1 cellular context compared by ENCODE assay signal in the genomic region with DNA sequence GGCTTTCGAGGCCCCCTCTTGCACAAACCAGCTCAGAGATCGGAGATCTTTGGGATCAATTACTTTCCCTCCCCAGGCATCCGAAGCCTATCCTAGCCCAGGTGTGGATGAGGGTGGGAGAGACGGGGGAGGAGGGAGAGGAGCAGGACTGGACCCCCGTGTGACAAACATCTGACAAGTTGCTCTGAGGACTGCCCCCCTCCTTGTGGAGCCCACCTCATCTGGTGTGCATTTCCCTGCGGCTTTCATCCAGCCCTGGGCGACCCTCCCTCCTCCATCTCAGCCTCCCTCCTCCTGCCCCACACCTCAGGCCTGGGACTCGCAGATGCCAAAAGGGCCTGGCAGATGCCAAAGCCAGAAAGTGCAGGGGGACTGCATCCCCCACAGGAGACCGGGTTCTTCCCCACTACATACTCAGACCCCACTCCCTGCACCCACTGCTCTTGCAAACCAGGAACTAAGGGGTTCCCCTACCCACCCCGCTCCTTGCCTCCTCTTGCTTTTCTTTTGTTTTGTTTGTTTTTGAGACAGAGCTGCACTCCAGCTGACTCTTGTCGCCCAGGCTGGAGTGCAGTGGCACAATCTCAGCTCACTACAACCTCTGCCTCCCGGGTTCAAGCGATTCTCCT.
A peak's percentile ranks its signal among the peaks of the same experiment; 100 is the strongest.
TF ChIP-seq lines count a peak whose summit lies in the region.

No MANE protein-coding gene starts in this region.

TF ChIP-seq in H1, 55 proteins besides CTCF, POLR2A, EP300 and RAD21:
- TF ChIP-seq CREB1 (IDR thresholded peaks at IDR 0.05), result no peak
- TF ChIP-seq ZNF274 (IDR thresholded peaks at IDR 0.05; ENCODE audit: borderline replicate concordance, extremely low read depth, low read length), result no peak
- TF ChIP-seq YY1 (IDR thresholded peaks at IDR 0.05; ENCODE audit: low read depth, low read length), result no peak
- TF ChIP-seq SP1 (IDR thresholded peaks at IDR 0.05; ENCODE audit: low read depth, low read length), result no peak
- TF ChIP-seq EZH2 (IDR thresholded peaks at IDR 0.05; ENCODE audit: low read depth, low read length, severe bottlenecking), result peak; percentile 22
